In the genomic region with DNA sequence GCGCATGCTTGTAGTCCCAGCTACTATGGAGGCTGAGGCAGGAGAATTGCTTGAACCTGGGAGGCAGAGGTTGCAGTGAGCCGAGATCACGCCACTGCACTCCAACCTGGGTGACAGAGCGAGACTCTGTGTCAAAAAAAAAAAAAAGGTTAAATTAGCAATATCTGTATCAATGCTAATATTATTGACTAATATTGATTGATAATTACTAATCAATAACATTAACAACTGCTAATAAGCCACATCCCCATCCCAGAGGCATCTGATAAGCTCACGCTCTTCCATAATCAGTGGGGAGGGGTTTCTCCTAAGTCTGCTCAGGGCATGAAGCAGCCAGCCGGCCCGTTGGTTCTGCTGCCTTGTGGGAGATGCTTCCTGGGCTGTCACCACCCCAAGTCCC, we compare ENCODE assay signal across 9 cellular contexts. TPM values are rescaled to one million over a fixed set of nuclear protein-coding genes. Genes with fewer than 3 reads are reported as not detected.
"Had no signal": no experiment of that assay in that cellular context is flagged by ENCODE, and none has a peak within 500 bp of the region (broad histone marks: within the 10 kb centered on the region; RNA-seq: fewer than 3 reads in every experiment).

No MANE protein-coding gene starts in this region.

RNA-seq across cellular contexts. Expression of gene MYH14, which starts 24.7 kb away (rescaled TPM):
- total RNA-seq: activated naive CD4-positive, alpha-beta T cell treated with anti-CD3 and anti-CD28 coated beads for 36 hours; activated naive CD4-positive, alpha-beta T cell treated with anti-CD3 and anti-CD28 coated beads, Interleukin-2, amount 50 U/mL, for 72 hours; activated naive CD8-positive, alpha-beta T cell treated with anti-CD3 and anti-CD28 coated beads for 36 hours; activated naive CD8-positive, alpha-beta T cell treated with anti-CD3 and anti-CD28 coated beads, Interleukin-2, amount 10 ng/mL, durations not matched to agents 7 days and 5 days; activated T-cell treated with anti-CD3 and anti-CD28 coated beads, Interleukin-2, amount 50 U/mL, for 72 hours; activated T-helper 1 cell treated with anti-CD3 and anti-CD28 coated beads, Interleukin-12 subunit alpha, Interleukin-12 subunit beta, Interleukin-2, Interleukin-4 antibody, amounts not matched to agents 30 ng/mL and 10 ng/mL and 1 ng/mL, durations not matched to agents 14 hours and 24 hours and 36 hours; activated T-helper 17 cell treated with anti-CD3 and anti-CD28 coated beads, Interleukin-2, amount 50 U/mL, for 72 hours; activated T-helper 2 cell treated with anti-CD3 and anti-CD28 coated beads, Interferon-gamma antibody, Interleukin-2, Interleukin-4, amounts not matched to agents 10 μg/mL and 5 μg/mL and 100 μg/mL, durations not matched to agents 14 hours and 24 hours and 36 hours; astrocyte had no signal
